Comparison of ENCODE assay signal across 8 cellular contexts in genomic region chr7:100583132-100584045, GRCh38. TPM values are rescaled to one million over a fixed set of nuclear protein-coding genes. Genes with fewer than 3 reads are reported as not detected.
A peak's percentile ranks its signal among the peaks of the same experiment; 100 is the strongest.
DNase-seq lines count a peak whose midpoint lies in the region; ATAC-seq, FAIRE-seq and TF ChIP-seq lines count a peak whose summit lies in the region.

No MANE protein-coding gene starts in this region.

- peaks cover 12% of the 10 kb centered on the region for H3K9me1 ChIP-seq in K562 (ENCODE audit: control insufficient read depth, insufficient read depth, low read length)

- H3K9ac ChIP-seq in K562 (ENCODE audit: insufficient read depth in 1 of 2, low read depth in 2 of 2, low read length in 2 of 2): peak overlapping the region in 1 of 2 experiments; percentile 80; a peak in 2 of 4 replicates

- FAIRE-seq in K562 (lab: Jason Lieb, UNC) (no peak), H54 (lab: Jason Lieb, UNC) (no peak)

- 0 out of 3 replicates have a peak overlapping the region, but pooled peaks have one; percentile 14 for H3K27ac ChIP-seq in K562 (ENCODE audit: extremely low read depth, low read depth, low read length)

- BruUV-seq in K562 (replicated peaks; lab: Mats Ljungman, UMichigan): TSS peak; percentile 17

- H4K20me1 ChIP-seq in K562 (replicated peaks; ENCODE audit: control insufficient read depth, insufficient read depth, low read length): peaks cover 24% of the 10 kb centered on the region

- H3K27me3 ChIP-seq in K562 (ENCODE audit: control insufficient read depth in 2 of 2, insufficient read depth in 2 of 2, low read length in 2 of 2): no peaks in the 10 kb centered on the region

- in situ Hi-C loops in K562 (cut with MboI): no loop called here

- no peaks in the 10 kb centered on the region for H3K27me3 Mint-ChIP-seq in T-cell

- peaks cover 31% of the 10 kb centered on the region for H3K79me2 ChIP-seq in K562 (ENCODE audit: control insufficient read depth, insufficient read depth, low read length)

- no peak for TF ChIP-seq CTCF in K562 (IDR thresholded peaks at IDR 0.05 in 2 of 3, conservative IDR thresholded peaks at IDR 0.05 in 1 of 3; ENCODE audit: insufficient read depth in 2 of 3, low read depth in 1 of 3, low read length in 3 of 3)

- H3K4me3 Mint-ChIP-seq in T-cell: peak overlapping the region in 2 of 3 donors; percentile 96 to 97

- TF ChIP-seq EP300 in K562 (IDR thresholded peaks at IDR 0.05; ENCODE audit: low read length): no peak

- no peak overlapping the region; the same call in 1 of the 2 replicates for H2AFZ ChIP-seq in K562 (ENCODE audit: low read depth, low read length)

- H3K4me1 ChIP-seq in K562 (replicated peaks in 1 of 2; ENCODE audit: control insufficient read depth in 2 of 2, insufficient read depth in 2 of 2, low read length in 2 of 2): peaks cover 26 to 62% of the 10 kb centered on the region in 2 experiments

- H3K9me3 Mint-ChIP-seq in T-cell: no peaks in the 10 kb centered on the region

- intact Hi-C loops in K562 (cut with micrococcal nuclease): no loop called here

- peak; percentile 11 to 25 (median 18) for ATAC-seq in T-cell (replicated peaks in 1 of 4)
- ATAC-seq in K562: no peak

- TF ChIP-seq POLR2A in K562 (conservative IDR thresholded peaks at IDR 0.05) (no peak), H54 (IDR thresholded peaks at IDR 0.05; ENCODE audit: low read depth, low read length) (no peak)

- H3K4me2 ChIP-seq in K562 (ENCODE audit: insufficient read depth, low read length): peak overlapping the region; percentile 12; the same call in 1 of the 2 replicates

- peaks cover 8% of the 10 kb centered on the region for H3K36me3 Mint-ChIP-seq in T-cell

- CTCF ChIA-PET in T-cell (lab: Charles Lee) (interaction anchor here (0.5 to 1.3 kb wide), 8 partner anchors 10 to 506 kb away, joined by 3 to 7 read pairs (median 3); no protein-coding TSS in a partner anchor), K562 (lab: Yijun Ruan, JAX; ENCODE audit: low intra/inter-chr PET ratio) (no interaction called here)

- POLR2A ChIA-PET in T-cell (lab: Charles Lee) (interaction anchor here (0.5 to 0.6 kb wide), 2 partner anchors 41 to 75 kb away, joined by 3 to 4 read pairs; no protein-coding TSS in a partner anchor), K562 (lab: Yijun Ruan, JAX) (interaction anchor here (0.5 to 1.5 kb wide), 5 partner anchors 23 to 140 kb away, joined by 3 read pairs; no protein-coding TSS in a partner anchor)

- H3K27ac Mint-ChIP-seq in T-cell: peak overlapping the region in 1 of 2 donors; percentile 97

- TF ChIP-seq RAD21 in K562 (CRISPR knock-in tag; conservative IDR thresholded peaks at IDR 0.05 in 1 of 2, IDR thresholded peaks at IDR 0.05 in 1 of 2): no peak

- H3K4me3 ChIP-seq in K562: peak overlapping the region; percentile 0; the same call in 1 of the 2 replicates

- WGBS in K562 (ENCODE audit: insufficient coverage, low coverage, missing lambda C conversion rate): 52% methylated on average over 23 of the region's 23 CpGs

- H3K4me1 Mint-ChIP-seq in T-cell: peaks cover 21 to 35% (median 29%) of the 10 kb centered on the region in 3 donors

- DNase-seq in GM19238 (ENCODE audit: insufficient read length, low spot score) (peak; percentile 65), T-cell (peak; percentile 48 to 79 (median 60)), K562 (ENCODE audit: extremely low read depth in 1 of 4, low spot score in 3 of 4) (peak in 1 of 4 experiments; percentile 58), left kidney (ENCODE audit: low read depth, low spot score) (peak; percentile 32), DMS 273 (lab: John Stamatoyannopoulos, UW; ENCODE audit: unreplicated experiment) (no peak), H54 (ENCODE audit: insufficient read length, low spot score) (no peak), NCI-H1930 (lab: John Stamatoyannopoulos, UW) (no peak)
- DNase-seq in stimulated activated CD4-positive, alpha-beta T cell treated with anti-CD3 and anti-CD28 coated beads, TNF-alpha, amount 100 ng/mL, for 48 hours (ENCODE audit: low read depth in 3 of 3): peak; percentile 45 to 67 (median 64)

- peaks cover 57% of the 10 kb centered on the region for H3K36me3 ChIP-seq in K562 (ENCODE audit: control insufficient read depth, insufficient read depth, low read length)

- H3K9me3 ChIP-seq in K562 (replicated peaks; ENCODE audit: control insufficient read depth, insufficient read depth, low read depth, low read length): no peaks in the 10 kb centered on the region

RNA-seq across cellular contexts. Expression of gene LRCH4, which starts 2.5 kb away (rescaled TPM):
- total RNA-seq in T-cell (100 to 1,000 TPM; 328 to 377 (median 362) TPM), K562 (2014; rRNA removed) (15.0 and 33.7 TPM in 2 replicates), K562 (2014; rRNA removed; fragmentation: Illumina TruSeq; extraction: Trizol) (3.3 and 6.0 TPM in 2 replicates), K562 (2015; rRNA removed; fragmentation: Illumina TruSeq; extraction: Trizol) (15.0 and 17.2 TPM in 2 replicates), K562 (2021) (56.0 and 63.3 TPM in 2 replicates)
- 117 and 377 TPM in 2 replicates for total RNA-seq in K562 (2011; cell fraction: chromatin; rRNA removed; ENCODE audit: low replicate concordance)
- 224 and 228 TPM in 2 replicates for total RNA-seq in K562 (2011; cell fraction: nucleolus; rRNA removed)
- 133 and 136 TPM in 2 replicates for total RNA-seq in K562 (2011; cell fraction: nucleoplasm; rRNA removed)
- polyA plus RNA-seq in K562 (2011; rRNA removed) (9.0 and 22.2 TPM in 2 replicates), K562 (2014; fragmentation: Illumina TruSeq; extraction: Trizol) (15.7 and 28.6 TPM in 2 replicates), K562 (2014; fragmentation: Nextera tagmentation; extraction: Ambion mirVana) (under 1 TPM; 0.06 to 0.25 TPM), K562 (2014; rRNA removed) (41.0 and 53.0 TPM in 2 replicates)
- 8.5 and 16.9 TPM in 2 replicates for polyA plus RNA-seq in K562 (2011; cell fraction: cytosol; rRNA removed)
- polyA plus RNA-seq in K562 (2011; cell fraction: nucleus; rRNA removed): 184 and 234 TPM in 2 replicates
- 28.5 and 77.6 TPM in 2 replicates for polyA plus RNA-seq in K562 (2012)
- polyA minus RNA-seq in K562 (2011; rRNA and poly(A)+ RNA removed): 7.4 and 7.6 TPM in 2 replicates
- 25.4 and 28.8 TPM in 2 replicates for polyA minus RNA-seq in K562 (2011; cell fraction: cytosol; rRNA and poly(A)+ RNA removed)
- 61.5 and 71.8 TPM in 2 replicates for polyA minus RNA-seq in K562 (2011; cell fraction: nucleus; rRNA and poly(A)+ RNA removed)

RNA-seq across cellular contexts. Expression of gene FBXO24, which starts 2.7 kb away (rescaled TPM):
- total RNA-seq in T-cell: 1 to 10 TPM in 3 of 5 donors, under 1 TPM in 2; 0.70 to 1.7 (median 1.3) TPM
- total RNA-seq in K562 (2011; cell fraction: chromatin; rRNA removed; ENCODE audit: low replicate concordance): 1.5 and 2.7 TPM in 2 replicates
- total RNA-seq in K562 (2011; cell fraction: nucleolus; rRNA removed): 1.6 and 2.0 TPM in 2 replicates
- 1.1 and 2.1 TPM in 2 replicates for total RNA-seq in K562 (2011; cell fraction: nucleoplasm; rRNA removed)
- total RNA-seq in K562 (2014; rRNA removed): 0.50 and 1.4 TPM in 2 replicates
- total RNA-seq in K562 (2014; rRNA removed; fragmentation: Illumina TruSeq; extraction: Trizol): 0.10 and 0.33 TPM in 2 replicates
- 0.49 and 0.51 TPM in 2 replicates for total RNA-seq in K562 (2015; rRNA removed; fragmentation: Illumina TruSeq; extraction: Trizol)
- total RNA-seq in K562 (2021): 0.94 and 0.95 TPM in 2 replicates
- 0.50 and 0.57 TPM in 2 replicates for polyA plus RNA-seq in K562 (2011; rRNA removed)
- polyA plus RNA-seq in K562 (2011; cell fraction: cytosol; rRNA removed): 0.86 and 1.00 TPM in 2 replicates
- polyA plus RNA-seq in K562 (2011; cell fraction: nucleus; rRNA removed): 2.1 and 3.5 TPM in 2 replicates
- 0.52 and 1.0 TPM in 2 replicates for polyA plus RNA-seq in K562 (2012)
- polyA plus RNA-seq in K562 (2014; fragmentation: Illumina TruSeq; extraction: Trizol): 0.42 and 0.80 TPM in 2 replicates
- under 1 TPM; 0.17 to 0.27 TPM for polyA plus RNA-seq in K562 (2014; fragmentation: Nextera tagmentation; extraction: Ambion mirVana)
- polyA plus RNA-seq in K562 (2014; rRNA removed): 0.73 and 1.3 TPM in 2 replicates
- 0.51 and 0.84 TPM in 2 replicates for polyA minus RNA-seq in K562 (2011; rRNA and poly(A)+ RNA removed)
- polyA minus RNA-seq in K562 (2011; cell fraction: cytosol; rRNA and poly(A)+ RNA removed): 0.67 TPM in 1 of 2 replicates, not detected in the other
- polyA minus RNA-seq in K562 (2011; cell fraction: nucleus; rRNA and poly(A)+ RNA removed): 0.67 and 0.78 TPM in 2 replicates

RNA-seq across cellular contexts. Expression of gene SAP25, which starts 9.7 kb away (rescaled TPM):
- 100 to 1,000 TPM in 3 of 5 donors, 10 to 100 TPM in 2; 61.2 to 129 (median 107) TPM for total RNA-seq in T-cell
- total RNA-seq in K562 (2011; cell fraction: chromatin; rRNA removed; ENCODE audit: low replicate concordance): 7.1 and 11.6 TPM in 2 replicates
- 13.0 and 18.8 TPM in 2 replicates for total RNA-seq in K562 (2011; cell fraction: nucleolus; rRNA removed)
- total RNA-seq in K562 (2011; cell fraction: nucleoplasm; rRNA removed): 5.2 and 5.7 TPM in 2 replicates
- total RNA-seq in K562 (2014; rRNA removed): 1.3 and 1.8 TPM in 2 replicates
- total RNA-seq in K562 (2014; rRNA removed; fragmentation: Illumina TruSeq; extraction: Trizol): 0.48 TPM in 1 of 2 replicates, not detected in the other
- 1.1 TPM in 2 replicates for total RNA-seq in K562 (2015; rRNA removed; fragmentation: Illumina TruSeq; extraction: Trizol)
- total RNA-seq in K562 (2021): 3.2 and 5.3 TPM in 2 replicates
- polyA plus RNA-seq in K562 (2011; rRNA removed): 0.42 and 2.1 TPM in 2 replicates
- 0.96 and 3.5 TPM in 2 replicates for polyA plus RNA-seq in K562 (2011; cell fraction: cytosol; rRNA removed)
- 11.2 and 27.2 TPM in 2 replicates for polyA plus RNA-seq in K562 (2011; cell fraction: nucleus; rRNA removed)
- 4.8 and 12.8 TPM in 2 replicates for polyA plus RNA-seq in K562 (2012)
- 0.48 and 2.8 TPM in 2 replicates for polyA plus RNA-seq in K562 (2014; fragmentation: Illumina TruSeq; extraction: Trizol)
- under 1 TPM; 0.13 to 0.14 TPM for polyA plus RNA-seq in K562 (2014; fragmentation: Nextera tagmentation; extraction: Ambion mirVana)
- polyA plus RNA-seq in K562 (2014; rRNA removed): 4.2 and 8.1 TPM in 2 replicates
- not detected in 2 replicates for polyA minus RNA-seq in K562 (2011; rRNA and poly(A)+ RNA removed)
- not detected in 2 replicates for polyA minus RNA-seq in K562 (2011; cell fraction: cytosol; rRNA and poly(A)+ RNA removed)
- polyA minus RNA-seq in K562 (2011; cell fraction: nucleus; rRNA and poly(A)+ RNA removed): 2.0 and 3.4 TPM in 2 replicates

RNA-seq across cellular contexts. Expression of gene PCOLCE, which starts 18.8 kb away (rescaled TPM):
- 10 to 100 TPM in 3 of 5 donors, 1 to 10 TPM in 2; 5.4 to 14.0 (median 10.5) TPM for total RNA-seq in T-cell
- 11.5 and 28.7 TPM in 2 replicates for total RNA-seq in K562 (2011; cell fraction: chromatin; rRNA removed; ENCODE audit: low replicate concordance)
- 29.5 and 34.2 TPM in 2 replicates for total RNA-seq in K562 (2011; cell fraction: nucleolus; rRNA removed)
- 23.0 and 24.9 TPM in 2 replicates for total RNA-seq in K562 (2011; cell fraction: nucleoplasm; rRNA removed)
- 13.5 and 14.1 TPM in 2 replicates for total RNA-seq in K562 (2014; rRNA removed)
- total RNA-seq in K562 (2014; rRNA removed; fragmentation: Illumina TruSeq; extraction: Trizol): 3.8 and 4.5 TPM in 2 replicates
- total RNA-seq in K562 (2015; rRNA removed; fragmentation: Illumina TruSeq; extraction: Trizol): 8.9 and 10.0 TPM in 2 replicates
- total RNA-seq in K562 (2021): 32.4 and 33.9 TPM in 2 replicates
- 5.0 and 11.8 TPM in 2 replicates for polyA plus RNA-seq in K562 (2011; rRNA removed)
- 9.0 and 11.0 TPM in 2 replicates for polyA plus RNA-seq in K562 (2011; cell fraction: cytosol; rRNA removed)
- 59.3 and 94.1 TPM in 2 replicates for polyA plus RNA-seq in K562 (2011; cell fraction: nucleus; rRNA removed)
- 21.8 and 34.6 TPM in 2 replicates for polyA plus RNA-seq in K562 (2012)
- 30.4 and 31.8 TPM in 2 replicates for polyA plus RNA-seq in K562 (2014; fragmentation: Illumina TruSeq; extraction: Trizol)
- polyA plus RNA-seq in K562 (2014; fragmentation: Nextera tagmentation; extraction: Ambion mirVana): 1 to 10 TPM; 5.2 to 5.4 TPM
- 28.0 and 28.6 TPM in 2 replicates for polyA plus RNA-seq in K562 (2014; rRNA removed)
- 1.6 and 2.0 TPM in 2 replicates for polyA minus RNA-seq in K562 (2011; rRNA and poly(A)+ RNA removed)
- polyA minus RNA-seq in K562 (2011; cell fraction: cytosol; rRNA and poly(A)+ RNA removed): 5.7 and 10.1 TPM in 2 replicates
- 7.3 and 10.7 TPM in 2 replicates for polyA minus RNA-seq in K562 (2011; cell fraction: nucleus; rRNA and poly(A)+ RNA removed)

RNA-seq across cellular contexts. Expression of gene MOSPD3, which starts 29.0 kb away (rescaled TPM):
- total RNA-seq in T-cell: 10 to 100 TPM; 10.9 to 19.0 (median 16.3) TPM
- 7.4 and 17.6 TPM in 2 replicates for total RNA-seq in K562 (2011; cell fraction: chromatin; rRNA removed; ENCODE audit: low replicate concordance)
- total RNA-seq in K562 (2011; cell fraction: nucleolus; rRNA removed): 17.5 and 20.3 TPM in 2 replicates
- 13.9 and 15.0 TPM in 2 replicates for total RNA-seq in K562 (2011; cell fraction: nucleoplasm; rRNA removed)
- 7.3 and 18.3 TPM in 2 replicates for total RNA-seq in K562 (2014; rRNA removed)
- total RNA-seq in K562 (2014; rRNA removed; fragmentation: Illumina TruSeq; extraction: Trizol): 3.4 and 4.3 TPM in 2 replicates
- 5.8 and 6.9 TPM in 2 replicates for total RNA-seq in K562 (2015; rRNA removed; fragmentation: Illumina TruSeq; extraction: Trizol)
- total RNA-seq in K562 (2021): 29.0 and 32.1 TPM in 2 replicates
- polyA plus RNA-seq in K562 (2011; rRNA removed): 9.1 and 18.6 TPM in 2 replicates
- 8.8 and 23.5 TPM in 2 replicates for polyA plus RNA-seq in K562 (2011; cell fraction: cytosol; rRNA removed)
- 23.6 and 37.0 TPM in 2 replicates for polyA plus RNA-seq in K562 (2011; cell fraction: nucleus; rRNA removed)
- 26.6 and 27.6 TPM in 2 replicates for polyA plus RNA-seq in K562 (2012)
- polyA plus RNA-seq in K562 (2014; fragmentation: Illumina TruSeq; extraction: Trizol): 15.3 and 27.4 TPM in 2 replicates
- 1 to 10 TPM; 1.4 to 2.6 TPM for polyA plus RNA-seq in K562 (2014; fragmentation: Nextera tagmentation; extraction: Ambion mirVana)
- 14.1 and 15.0 TPM in 2 replicates for polyA plus RNA-seq in K562 (2014; rRNA removed)
- 2.5 and 3.4 TPM in 2 replicates for polyA minus RNA-seq in K562 (2011; rRNA and poly(A)+ RNA removed)
- 5.8 and 6.3 TPM in 2 replicates for polyA minus RNA-seq in K562 (2011; cell fraction: cytosol; rRNA and poly(A)+ RNA removed)
- 8.1 and 8.6 TPM in 2 replicates for polyA minus RNA-seq in K562 (2011; cell fraction: nucleus; rRNA and poly(A)+ RNA removed)

Comparison
In these comparisons a context has a peak if more than half of its experiments do, and no peak if none do; other contexts are left out.
1. DNase-seq: peak in GM19238 (single experiment), T-cell (34 of 34), left kidney (single experiment) and stimulated activated CD4-positive, alpha-beta T cell treated with anti-CD3 and anti-CD28 coated beads, TNF-alpha, amount 100 ng/mL, for 48 hours (3 of 3); none in DMS 273 (single experiment), H54 (single experiment) and NCI-H1930 (0 of 2).